ENCODE assay signal across 8 cellular contexts in genomic region chr5:21802869-21803490, GRCh38.
DNase-seq lines count a peak whose midpoint lies in the region; ATAC-seq and TF ChIP-seq lines count a peak whose summit lies in the region.

No MANE protein-coding gene starts in this region.

- H3K9me3 ChIP-seq in HCT116 (ENCODE audit: control insufficient read depth in 1 of 2, insufficient read depth in 1 of 2, low read depth in 1 of 2, low read length in 2 of 2): peaks cover 22 to 27% of the 10 kb centered on the region in 2 experiments; a peak in 2 of 4 replicates

- H3K9me2 ChIP-seq in HCT116 (ENCODE audit: insufficient read depth): no peaks in the 10 kb centered on the region

- peak; percentile 17 for TF ChIP-seq CTCF in CD14-positive monocyte (IDR thresholded peaks at IDR 0.05)
- TF ChIP-seq CTCF in HCT116 (IDR thresholded peaks at IDR 0.05 in 2 of 3, conservative IDR thresholded peaks at IDR 0.05 in 1 of 3; ENCODE audit: borderline replicate concordance in 1 of 3, insufficient read depth in 1 of 3, low read depth in 2 of 3, low read length in 2 of 3): peak in 1 of 3 experiments; percentile 29; a peak in 1 of 6 replicates
- TF ChIP-seq CTCF in osteocyte (IDR thresholded peaks at IDR 0.05): peak; percentile 73

- H3K9ac ChIP-seq in HCT116 (ENCODE audit: low read length): no peak overlapping the region

- no peaks in the 10 kb centered on the region for H4K20me1 ChIP-seq in HCT116 (ENCODE audit: insufficient read depth)

- no peak for TF ChIP-seq POLR2A in HCT116 (IDR thresholded peaks at IDR 0.05; ENCODE audit: borderline replicate concordance, extremely low read depth, insufficient read depth, insufficient read length)

- no peak overlapping the region for H2AFZ ChIP-seq in HCT116 (ENCODE audit: low read depth, low read length, poor library complexity, severe bottlenecking)

- RAD21 ChIA-PET in HCT116 (lab: Charles Lee; ENCODE audit: low non-redundant PET in 1 of 2, low total read pairs in 2 of 2, uncharacterized antibody in 2 of 2, unreplicated experiment in 2 of 2): no interaction called here

- peaks cover 15% of the 10 kb centered on the region for H3K4me1 Mint-ChIP-seq in CD14-positive monocyte
- no peaks in the 10 kb centered on the region for H3K4me1 Mint-ChIP-seq in osteocyte (ENCODE audit: unreplicated experiment)

- no peak overlapping the region for H3K27ac ChIP-seq in HCT116 (ENCODE audit: low read depth, low read length)

- H3K27me3 Mint-ChIP-seq in CD14-positive monocyte (ENCODE audit: low read depth in 3 of 3) (peaks cover 0 to 1% (median 1%) of the 10 kb centered on the region in 3 donors), osteocyte (ENCODE audit: unreplicated experiment) (peaks cover 10% of the 10 kb centered on the region)

- no peak for DNase-seq in CD14-positive monocyte (ENCODE audit: low spot score)
- DNase-seq in HCT116 (ENCODE audit: low read depth, low spot score): no peak
- peak; percentile 17 for DNase-seq in NCI-H526 treated with DMSO at 0.1 percent for 48 hours (lab: John Stamatoyannopoulos, UW)
- peak; percentile 33 for DNase-seq in dermis blood vessel endothelial cell
- DNase-seq in osteocyte (ENCODE audit: extremely low spot score, unreplicated experiment): no peak
- no peak for DNase-seq in anterior cingulate cortex (lab: John Stamatoyannopoulos, UW)
- no peak for DNase-seq in activated CD4-positive, CD25-positive, alpha-beta regulatory T cell (lab: John Stamatoyannopoulos, UW)
- no peak for DNase-seq in GM19240 (ENCODE audit: insufficient read length, low spot score)

- no peaks in the 10 kb centered on the region for H3K36me3 ChIP-seq in HCT116 (ENCODE audit: control insufficient read depth in 1 of 2, insufficient read depth in 2 of 2, low read length in 2 of 2)

- H3K4me1 ChIP-seq in HCT116 (ENCODE audit: control insufficient read depth in 1 of 2, insufficient read depth in 2 of 2, low read length in 2 of 2): no peaks in the 10 kb centered on the region

- BruUV-seq in HCT116 (replicated peaks; lab: Mats Ljungman, UMichigan): no TSS peak

- H3K4me3 Mint-ChIP-seq in CD14-positive monocyte (no peak overlapping the region), osteocyte (ENCODE audit: unreplicated experiment) (no peak overlapping the region)

- intact Hi-C loops in CD14-positive monocyte (cut with micrococcal nuclease): no loop called here
- intact Hi-C loops in HCT116 (cut with micrococcal nuclease): no loop called here

- CTCF ChIA-PET in HCT116 (lab: Charles Lee): no interaction called here

- H3K79me2 ChIP-seq in HCT116 (ENCODE audit: insufficient read depth, low read length): no peaks in the 10 kb centered on the region

- ATAC-seq in HCT116: no peak

- 0 out of 2 replicates have a peak, but pooled peaks have one; percentile 19 for TF ChIP-seq RAD21 in HCT116 (IDR thresholded peaks at IDR 0.05; ENCODE audit: low read depth)

- H3K9me3 Mint-ChIP-seq in CD14-positive monocyte (peaks cover 0 to 2% (median 0%) of the 10 kb centered on the region in 7 donors), osteocyte (ENCODE audit: unreplicated experiment) (no peaks in the 10 kb centered on the region)

- POLR2A ChIA-PET in HCT116 (lab: Charles Lee): no interaction called here

- no peaks in the 10 kb centered on the region for H3K27me3 ChIP-seq in HCT116 (ENCODE audit: insufficient read depth, low read length)

- no peak overlapping the region for H3K4me2 ChIP-seq in HCT116 (ENCODE audit: low read length)

- H3K36me3 Mint-ChIP-seq in CD14-positive monocyte (no peaks in the 10 kb centered on the region), osteocyte (ENCODE audit: unreplicated experiment) (no peaks in the 10 kb centered on the region)

- H3K27ac Mint-ChIP-seq in CD14-positive monocyte: no peak overlapping the region
- H3K27ac Mint-ChIP-seq in osteocyte (ENCODE audit: unreplicated experiment): no peak overlapping the region

- H3K4me3 ChIP-seq in HCT116 (replicated peaks in 1 of 2; ENCODE audit: low read depth in 1 of 2, low read length in 2 of 2): no peak overlapping the region

TF ChIP-seq in HCT116, 20 proteins besides CTCF, POLR2A, EP300 and RAD21:
- TF ChIP-seq POLR2AphosphoS5 (IDR thresholded peaks at IDR 0.05; ENCODE audit: low read depth, low read length) (no peak), EZH2 (IDR thresholded peaks at IDR 0.05) (no peak), MAX (IDR thresholded peaks at IDR 0.05) (no peak), ATF3 (IDR thresholded peaks at IDR 0.05) (no peak), ELF1 (IDR thresholded peaks at IDR 0.05; ENCODE audit: borderline replicate concordance, low read depth) (no peak), EZH2phosphoT487 (IDR thresholded peaks at IDR 0.05; ENCODE audit: borderline replicate concordance) (no peak), SRF (IDR thresholded peaks at IDR 0.05; ENCODE audit: low read depth) (no peak), FOSL1 (IDR thresholded peaks at IDR 0.05; ENCODE audit: low read depth) (no peak), ZFX (IDR thresholded peaks at IDR 0.05) (no peak), TCF7L2 (IDR thresholded peaks at IDR 0.05; ENCODE audit: borderline replicate concordance, extremely low read depth, insufficient read depth, insufficient read length) (no peak), YY1 (IDR thresholded peaks at IDR 0.05; ENCODE audit: extremely low read depth, insufficient replicate concordance, low read depth, low read length) (no peak), CEBPB (IDR thresholded peaks at IDR 0.05; ENCODE audit: low read depth) (no peak), SP1 (IDR thresholded peaks at IDR 0.05; ENCODE audit: low read depth) (no peak), ZBTB33 (IDR thresholded peaks at IDR 0.05; ENCODE audit: extremely low read depth, insufficient replicate concordance, low read length) (no peak), JUND (IDR thresholded peaks at IDR 0.05) (no peak)

Comparison
In these comparisons a context has a peak if more than half of its experiments do, and no peak if none do; other contexts are left out.
1. DNase-seq: peak in NCI-H526 treated with DMSO at 0.1 percent for 48 hours (single experiment) and dermis blood vessel endothelial cell (single experiment); none in CD14-positive monocyte (single experiment), HCT116 (single experiment), osteocyte (single experiment), anterior cingulate cortex (0 of 58), activated CD4-positive, CD25-positive, alpha-beta regulatory T cell (0 of 4) and GM19240 (single experiment).